1 cellular context compared by ENCODE assay signal in genomic region chr17:81911277-81911961, GRCh38.
A peak's percentile ranks its signal among the peaks of the same experiment; 100 is the strongest.
TF ChIP-seq lines count a peak whose summit lies in the region.

Gene PCYT2 (minus strand): TSS chr17:81911399. CDS start chr17:81911355, 44 bp downstream.

TF ChIP-seq in HEK293, 187 proteins besides CTCF, POLR2A, EP300 and RAD21 (continued from another document):
- TF ChIP-seq ZFHX2 (tag by site-specific recombination; conservative IDR thresholded peaks at IDR 0.05) (peak; percentile 93), ZNF132 (tag by site-specific recombination; IDR thresholded peaks at IDR 0.05; ENCODE audit: borderline replicate concordance) (no peak), PATZ1 (tag by site-specific recombination; IDR thresholded peaks at IDR 0.05) (peak; percentile 42; the same call in 1 of the 2 replicates), ZNF473 (tag by site-specific recombination; IDR thresholded peaks at IDR 0.05) (no peak), ZNF211 (tag by site-specific recombination; IDR thresholded peaks at IDR 0.05; ENCODE audit: low read depth) (no peak)
